ENCODE assay signal across 22 cellular contexts in genomic region chr17:66570353-66571195, GRCh38.
DNase-seq lines count a peak whose midpoint lies in the region; ATAC-seq and TF ChIP-seq lines count a peak whose summit lies in the region.
"Had no signal": no experiment of that assay in that cellular context is flagged by ENCODE, and none has a peak within 500 bp of the region (broad histone marks: within the 10 kb centered on the region; RNA-seq: fewer than 3 reads in every experiment).

No MANE protein-coding gene starts in this region.

- H2BK15ac ChIP-seq in H9 (ENCODE audit: low read depth, low read length): no peak overlapping the region

- peaks cover 19 to 20% of the 10 kb centered on the region in 2 experiments for H3K4me1 Mint-ChIP-seq in H9
- H3K4me1 Mint-ChIP-seq in chondrocyte (ENCODE audit: low read depth): peaks cover 43% of the 10 kb centered on the region
- peaks cover 33% of the 10 kb centered on the region for H3K4me1 Mint-ChIP-seq in activated CD4-positive, alpha-beta T cell treated with anti-CD3 and anti-CD28 coated beads for 36 hours
- H3K4me1 Mint-ChIP-seq: activated B cell treated with CpG ODN at 0.5 μM for 24 hours had no signal

- no peak overlapping the region for H3K14ac ChIP-seq in H9 (ENCODE audit: insufficient read depth, low read length)

- H3K36me3 Mint-ChIP-seq in H9 (ENCODE audit: insufficient read depth in 1 of 3, low read depth in 3 of 3) (no peaks in the 10 kb centered on the region), chondrocyte (ENCODE audit: low read depth) (no peaks in the 10 kb centered on the region)
- peaks cover 12% of the 10 kb centered on the region for H3K36me3 Mint-ChIP-seq in activated CD4-positive, alpha-beta T cell treated with anti-CD3 and anti-CD28 coated beads for 36 hours (ENCODE audit: low read depth)

- H3K27ac ChIP-seq in H9 (ENCODE audit: insufficient read length, low read depth, low read length) (no peak overlapping the region), right atrium auricular region (no peak overlapping the region)
- H3K27ac ChIP-seq: brain microvascular endothelial cell, hepatocyte, suprapubic skin, vagina had no signal

- no peak overlapping the region for H3K23ac ChIP-seq in H9 (ENCODE audit: insufficient read length, low read depth, low read length)

- H3K4me3 Mint-ChIP-seq in H9 (no peak overlapping the region), chondrocyte (ENCODE audit: unreplicated experiment) (no peak overlapping the region)
- H3K4me3 Mint-ChIP-seq in activated CD4-positive, alpha-beta T cell treated with anti-CD3 and anti-CD28 coated beads for 36 hours: no peak overlapping the region
- H3K4me3 Mint-ChIP-seq: activated B cell treated with CpG ODN at 0.5 μM for 24 hours; activated CD4-positive, alpha-beta memory T cell treated with anti-CD3 and anti-CD28 coated beads for 36 hours; dendritic cell treated with granulocyte-macrophage colony-stimulating factor and Interleukin-4, amounts not matched to agents 40 ng/mL and 50 ng/mL, for 4 days; nephron progenitor cell had no signal

- no peak for ATAC-seq in activated CD4-positive, alpha-beta T cell treated with anti-CD3 and anti-CD28 coated beads for 36 hours
- no peak for ATAC-seq in GM21737 (IDR thresholded peaks at IDR 0.05; ENCODE audit: unreplicated experiment)
- ATAC-seq: GM12878, mucosa of descending colon had no signal

- H3K4ac ChIP-seq in H9 (ENCODE audit: low read depth, low read length): no peak overlapping the region

- no peaks in the 10 kb centered on the region for H3K36me3 ChIP-seq in right atrium auricular region
- H3K36me3 ChIP-seq: brain microvascular endothelial cell, suprapubic skin, vagina had no signal

- intact Hi-C loops in activated CD4-positive, alpha-beta T cell treated with anti-CD3 and anti-CD28 coated beads for 36 hours (cut with DNase I, micrococcal nuclease): no loop called here

- no CpG with 5 or more reads among the region's 10 CpGs for WGBS in H9 (ENCODE audit: extremely low coverage, insufficient read length, low lambda C conversion rate)

- POLR2A ChIA-PET in activated CD4-positive, alpha-beta T cell treated with anti-CD3 and anti-CD28 coated beads for 36 hours (lab: Charles Lee): interaction anchor here (0.6 kb wide), 1 partner anchor 83 kb away, joined by 4 read pairs; no protein-coding TSS in a partner anchor

- H3K4me2 ChIP-seq in H9 (ENCODE audit: insufficient read depth, insufficient read length, low read length): no peak overlapping the region
- H3K4me2 ChIP-seq: hepatocyte had no signal

- H2BK20ac ChIP-seq in H9 (ENCODE audit: low read depth, low read length, poor library complexity, severe bottlenecking): no peak overlapping the region

- H3K27me3 ChIP-seq in H9 (ENCODE audit: insufficient read depth, low read length): no peaks in the 10 kb centered on the region
- H3K27me3 ChIP-seq in right atrium auricular region: no peaks in the 10 kb centered on the region
- H3K27me3 ChIP-seq: brain microvascular endothelial cell, hepatocyte, suprapubic skin, vagina had no signal

- no peak overlapping the region for H2AK5ac ChIP-seq in H9 (ENCODE audit: insufficient read length, low read length)

- no peak overlapping the region for H2BK120ac ChIP-seq in H9 (ENCODE audit: low read depth, low read length, poor library complexity, severe bottlenecking)

- no peaks in the 10 kb centered on the region; a peak in 2 of 5 replicates for H3K9me3 Mint-ChIP-seq in H9
- no peaks in the 10 kb centered on the region for H3K9me3 Mint-ChIP-seq in chondrocyte (ENCODE audit: low read depth)
- no peaks in the 10 kb centered on the region for H3K9me3 Mint-ChIP-seq in activated CD4-positive, alpha-beta T cell treated with anti-CD3 and anti-CD28 coated beads for 36 hours (ENCODE audit: low read depth)
- H3K9me3 Mint-ChIP-seq: activated CD4-positive, alpha-beta memory T cell treated with anti-CD3 and anti-CD28 coated beads for 36 hours; dendritic cell treated with granulocyte-macrophage colony-stimulating factor and Interleukin-4, amounts not matched to agents 40 ng/mL and 50 ng/mL, for 4 days had no signal

- no peaks in the 10 kb centered on the region for H3K79me2 ChIP-seq in H9 (ENCODE audit: insufficient read depth, low read length)
- H3K79me2 ChIP-seq: hepatocyte had no signal

- CTCF ChIA-PET in activated CD4-positive, alpha-beta T cell treated with anti-CD3 and anti-CD28 coated beads for 36 hours (lab: Charles Lee): interaction anchor here (0.9 kb wide), 1 partner anchor 11 kb away, joined by 3 read pairs; no protein-coding TSS in a partner anchor

- no peaks in the 10 kb centered on the region for H3K23me2 ChIP-seq in H9 (ENCODE audit: insufficient read length, low read depth, low read length, poor library complexity, severe bottlenecking)

- H4K8ac ChIP-seq in H9 (replicated peaks; ENCODE audit: insufficient read length, low read depth, low read length): no peak overlapping the region

- TF ChIP-seq CTCF in H9 (conservative IDR thresholded peaks at IDR 0.05) (no peak), LNCaP clone FGC (IDR thresholded peaks at IDR 0.05; ENCODE audit: control insufficient read depth, extremely low read depth, insufficient read depth) (no peak), chondrocyte (IDR thresholded peaks at IDR 0.05) (no peak), right atrium auricular region (IDR thresholded peaks at IDR 0.05) (no peak)

- no peak overlapping the region for H3K18ac ChIP-seq in H9 (ENCODE audit: insufficient read length, low read depth, low read length)

- no peaks in the 10 kb centered on the region for H3K79me1 ChIP-seq in H9 (ENCODE audit: insufficient read depth, low read depth, low read length, poor library complexity, severe bottlenecking)

- H3T11ph ChIP-seq in H9 (ENCODE audit: low read length): no peak overlapping the region

- no peak overlapping the region for H3K27ac Mint-ChIP-seq in H9
- peak overlapping the region; percentile 50 for H3K27ac Mint-ChIP-seq in chondrocyte (ENCODE audit: unreplicated experiment)
- H3K27ac Mint-ChIP-seq in activated CD4-positive, alpha-beta T cell treated with anti-CD3 and anti-CD28 coated beads for 36 hours: no peak overlapping the region
- H3K27ac Mint-ChIP-seq: activated B cell treated with CpG ODN at 0.5 μM for 24 hours; activated CD4-positive, alpha-beta memory T cell treated with anti-CD3 and anti-CD28 coated beads for 36 hours; dendritic cell treated with granulocyte-macrophage colony-stimulating factor and Interleukin-4, amounts not matched to agents 40 ng/mL and 50 ng/mL, for 4 days; nephron progenitor cell had no signal

- H3K56ac ChIP-seq in H9 (ENCODE audit: insufficient read length, low read depth, low read length): no peak overlapping the region

- H3K9ac ChIP-seq in H9 (ENCODE audit: extremely low read depth, insufficient read length, low read length): no peak overlapping the region

- DNase-seq in H9 (peak; percentile 3), LNCaP clone FGC (ENCODE audit: low read depth) (peak; percentile 28), chondrocyte (ENCODE audit: low spot score) (no peak), putamen (ENCODE audit: low spot score) (peak; percentile 78), right atrium auricular region (ENCODE audit: low spot score) (no peak)
- DNase-seq in activated CD4-positive, alpha-beta T cell treated with anti-CD3 and anti-CD28 coated beads for 36 hours: no peak
- DNase-seq: activated B cell treated with CpG ODN at 0.5 μM for 24 hours; activated CD4-positive, alpha-beta memory T cell treated with anti-CD3 and anti-CD28 coated beads for 36 hours; activated effector memory CD4-positive, alpha-beta T cell treated with anti-CD3 and anti-CD28 coated beads, Interleukin-2, amount 50 U/mL, for 16 hours; activated T-cell treated with anti-CD3 and anti-CD28 coated beads for 4 hours; brain microvascular endothelial cell; mucosa of descending colon; NCI-H1092 treated with DMSO at 0.1 percent for 48 hours; NCI-H2029; nephron progenitor cell; T-helper 9 cell had no signal

- H2BK5ac ChIP-seq in H9 (ENCODE audit: insufficient read length, low read length): no peak overlapping the region

- H2BK12ac ChIP-seq in H9 (ENCODE audit: insufficient read length, low read depth, low read length): no peak overlapping the region

- no peak overlapping the region for H4K91ac ChIP-seq in H9 (ENCODE audit: insufficient read length, low read depth, low read length)

- H3K4me1 ChIP-seq in H9 (ENCODE audit: insufficient read depth, low read length) (peaks cover 2% of the 10 kb centered on the region; the same call in 1 of the 2 replicates), right atrium auricular region (no peaks in the 10 kb centered on the region)
- H3K4me1 ChIP-seq: suprapubic skin had no signal

- no peaks in the 10 kb centered on the region for H3K9me3 ChIP-seq in H9 (ENCODE audit: control insufficient read depth, low read depth, low read length)
- no peaks in the 10 kb centered on the region for H3K9me3 ChIP-seq in right atrium auricular region
- H3K9me3 ChIP-seq: mucosa of descending colon, suprapubic skin, vagina had no signal

- no peaks in the 10 kb centered on the region for H3K27me3 Mint-ChIP-seq in H9 (ENCODE audit: low read depth)
- no peaks in the 10 kb centered on the region for H3K27me3 Mint-ChIP-seq in chondrocyte (ENCODE audit: low read depth)
- H3K27me3 Mint-ChIP-seq in activated CD4-positive, alpha-beta T cell treated with anti-CD3 and anti-CD28 coated beads for 36 hours: no peaks in the 10 kb centered on the region
- H3K27me3 Mint-ChIP-seq: activated B cell treated with CpG ODN at 0.5 μM for 24 hours; activated CD4-positive, alpha-beta memory T cell treated with anti-CD3 and anti-CD28 coated beads for 36 hours had no signal

- H4K5ac ChIP-seq in H9 (ENCODE audit: insufficient read length, low read depth, low read length): no peak overlapping the region

- no peak overlapping the region for H2AFZ ChIP-seq in H9 (ENCODE audit: low read length)
- H2AFZ ChIP-seq: hepatocyte had no signal

- H3K4me3 ChIP-seq in LNCaP clone FGC (ENCODE audit: low read depth, low read length) (no peak overlapping the region), right atrium auricular region (no peak overlapping the region)
- H3K4me3 ChIP-seq: GM12878, hepatocyte, mucosa of descending colon, suprapubic skin, vagina had no signal

- H4K20me1 ChIP-seq in H9 (ENCODE audit: control insufficient read depth, insufficient read depth, insufficient read length): no peaks in the 10 kb centered on the region

Comparison
In these comparisons a context has a peak if more than half of its experiments do, and no peak if none do; other contexts are left out.
1. DNase-seq: peak in H9 (single experiment), LNCaP clone FGC (single experiment) and putamen (single experiment); none in chondrocyte (single experiment), activated CD4-positive, alpha-beta T cell treated with anti-CD3 and anti-CD28 coated beads for 36 hours (single experiment) and right atrium auricular region (single experiment).